In genomic region chr6:156776470-156776840, GRCh38 we compare ENCODE assay signal across 7 cellular contexts. TPM values are rescaled to one million over a fixed set of nuclear protein-coding genes. Genes with fewer than 3 reads are reported as not detected.
DNase-seq lines count a peak whose midpoint lies in the region; ATAC-seq and TF ChIP-seq lines count a peak whose summit lies in the region.

No MANE protein-coding gene starts in this region.

- H3K4me3 ChIP-seq in GM12864 (ENCODE audit: low read depth, low read length) (peak overlapping the region; percentile 63), Loucy (ENCODE audit: low read length, poor library complexity, severe bottlenecking) (peak overlapping the region; percentile 83), WI38 (ENCODE audit: low read depth, low read length) (peak overlapping the region; percentile 70), rectal smooth muscle tissue (ENCODE audit: low read length) (peak overlapping the region; percentile 87)

- DNase-seq in GM12864 (ENCODE audit: low read depth) (no peak), globus pallidus (ENCODE audit: low spot score) (peak; percentile 43)

- H3K4me1 ChIP-seq in Loucy (ENCODE audit: insufficient read depth, low read length, poor library complexity, severe bottlenecking) (peaks cover 14% of the 10 kb centered on the region), rectal smooth muscle tissue (ENCODE audit: control insufficient read depth, insufficient read depth, low read length) (peaks cover 11% of the 10 kb centered on the region)

- H3K9me2 ChIP-seq in Loucy (replicated peaks; ENCODE audit: low read depth, low read length) = no peaks in the 10 kb centered on the region

- H3K27ac ChIP-seq in rectal smooth muscle tissue (ENCODE audit: low read depth, low read length) = peak overlapping the region; percentile 96

- no peaks in the 10 kb centered on the region for H3F3A ChIP-seq in Loucy (ENCODE audit: low read depth)

- H3K79me2 ChIP-seq in Loucy (ENCODE audit: insufficient read depth, low read length) = peaks cover 49% of the 10 kb centered on the region

- peak overlapping the region; percentile 52 for H2AFZ ChIP-seq in Loucy (ENCODE audit: low read length)

- H3K9ac ChIP-seq in Loucy (ENCODE audit: low read depth, low read length, poor library complexity, severe bottlenecking) (peak overlapping the region; percentile 76), rectal smooth muscle tissue (ENCODE audit: low read length) (peak overlapping the region; percentile 56)

- H3K27me3 ChIP-seq in Loucy (ENCODE audit: insufficient read depth, low read length, poor library complexity, severe bottlenecking) (no peaks in the 10 kb centered on the region), rectal smooth muscle tissue (ENCODE audit: control insufficient read depth, insufficient read depth, low read length) (no peaks in the 10 kb centered on the region)

- peak overlapping the region; percentile 90 for H3K4me2 ChIP-seq in Loucy (ENCODE audit: low read depth, low read length, poor library complexity, severe bottlenecking)

- ATAC-seq in esophagus mucosa = no peak
- ATAC-seq in HG03520 (IDR thresholded peaks at IDR 0.05; ENCODE audit: unreplicated experiment) = no peak

- peaks cover 19% of the 10 kb centered on the region for H4K20me1 ChIP-seq in Loucy (ENCODE audit: insufficient read depth, low read length, poor library complexity, severe bottlenecking)

- no peak for TF ChIP-seq CTCF in GM12864 (IDR thresholded peaks at IDR 0.05; ENCODE audit: low read depth, low read length, missing control alignments)
- peak; percentile 42 for TF ChIP-seq CTCF in Loucy (conservative IDR thresholded peaks at IDR 0.05; ENCODE audit: low read length)
- TF ChIP-seq CTCF in WI38 (IDR thresholded peaks at IDR 0.05; ENCODE audit: low read depth, low read length) = no peak

- H3K36me3 ChIP-seq in Loucy (ENCODE audit: insufficient read depth, low read length) (no peaks in the 10 kb centered on the region), rectal smooth muscle tissue (ENCODE audit: control insufficient read depth, insufficient read depth, low read length) (no peaks in the 10 kb centered on the region)

- no peaks in the 10 kb centered on the region for H3K9me3 ChIP-seq in Loucy (ENCODE audit: insufficient read depth, low read depth, low read length)

RNA-seq across cellular contexts. Expression of gene ARID1B, which starts 0.7 kb away (rescaled TPM):
- total RNA-seq in esophagus mucosa = 45.7 TPM
